ENCODE assay signal across 8 cellular contexts in genomic region chr14:24437020-24437735, GRCh38. TPM values are rescaled to one million over a fixed set of nuclear protein-coding genes. Genes with fewer than 3 reads are reported as not detected.
DNase-seq lines count a peak whose midpoint lies in the region; ATAC-seq, FAIRE-seq and TF ChIP-seq lines count a peak whose summit lies in the region.

No MANE protein-coding gene starts in this region.

- intact Hi-C loops in PC-3 (cut with micrococcal nuclease): no loop called here
- intact Hi-C loops in colonic mucosa (cut with DNase I): loop anchor here (10.0 kb wide), 1 partner anchor 192 kb away; the partner anchor contains the start of gene TINF2
- intact Hi-C loops in kidney (cut with DNase I): loop anchor here (5.0 kb wide), 1 partner anchor 100 kb away; the partner anchor contains the start of genes ADCY4 and RIPK3

- H3K4me2 ChIP-seq in PC-3 (ENCODE audit: low read length): no peak overlapping the region
- no peak overlapping the region for H3K4me2 ChIP-seq in parathyroid adenoma (ENCODE audit: low read length)

- POLR2A ChIA-PET in PC-3 (lab: Charles Lee; ENCODE audit: unreplicated experiment): interaction anchor here (0.6 kb wide), 1 partner anchor 106 kb away, joined by 5 read pairs; no protein-coding TSS in a partner anchor

- H3K27me3 ChIP-seq in PC-3 (ENCODE audit: low read length) (no peaks in the 10 kb centered on the region), colonic mucosa (no peaks in the 10 kb centered on the region), parathyroid adenoma (ENCODE audit: control insufficient read depth, insufficient read depth, low read length) (no peaks in the 10 kb centered on the region)

- H3K27ac ChIP-seq in PC-3 (ENCODE audit: low read length) (no peak overlapping the region), colonic mucosa (peak overlapping the region; percentile 10), parathyroid adenoma (peak overlapping the region; percentile 45), kidney (ENCODE audit: low read depth in 2 of 2, low read length in 2 of 2) (peak overlapping the region in 1 of 2 donors; percentile 0)

- no TSS peak for BruUV-seq in PC-3 (replicated peaks; lab: Mats Ljungman, UMichigan)

- DNase-seq in GDM1 (lab: John Stamatoyannopoulos, UW) (peak; percentile 36), PC-3 (no peak), colonic mucosa (no peak), medulla oblongata (ENCODE audit: extremely low spot score) (no peak), kidney (no peak), NCI-H1105 treated with DMSO at 0.1 percent for 48 hours (lab: John Stamatoyannopoulos, UW) (no peak)

- H2AFZ ChIP-seq in PC-3 (ENCODE audit: low read length): no peak overlapping the region
- H2AFZ ChIP-seq in parathyroid adenoma: no peak overlapping the region

- no peaks in the 10 kb centered on the region for H4K20me1 ChIP-seq in PC-3 (ENCODE audit: low read length)

- H3K9me2 ChIP-seq in PC-3 (replicated peaks; ENCODE audit: low read length): no peaks in the 10 kb centered on the region

- ATAC-seq in PC-3: no peak
- ATAC-seq in HG02678 (IDR thresholded peaks at IDR 0.05; ENCODE audit: unreplicated experiment): no peak

- no peaks in the 10 kb centered on the region for H3F3A ChIP-seq in PC-3 (ENCODE audit: low read length, unreplicated experiment)

- H3K4me1 ChIP-seq in PC-3 (ENCODE audit: insufficient read depth, low read length): peaks cover 33% of the 10 kb centered on the region
- peaks cover 24% of the 10 kb centered on the region for H3K4me1 ChIP-seq in colonic mucosa
- peaks cover 8% of the 10 kb centered on the region for H3K4me1 ChIP-seq in parathyroid adenoma
- H3K4me1 ChIP-seq in kidney (ENCODE audit: control insufficient read depth in 1 of 2, insufficient read depth in 1 of 2, low read depth in 1 of 2, low read length in 2 of 2): peaks cover 5 to 11% of the 10 kb centered on the region in 2 donors

- FAIRE-seq in kidney (lab: Jason Lieb, UNC): no peak

- peak; percentile 15; the same call in 1 of the 2 replicates for TF ChIP-seq CTCF in PC-3 (conservative IDR thresholded peaks at IDR 0.05; ENCODE audit: low read depth, low read length)
- TF ChIP-seq CTCF in colonic mucosa (IDR thresholded peaks at IDR 0.05): no peak
- no peak for TF ChIP-seq CTCF in parathyroid adenoma (IDR thresholded peaks at IDR 0.05)
- TF ChIP-seq CTCF in kidney (IDR thresholded peaks at IDR 0.05; ENCODE audit: borderline replicate concordance, extremely low read depth, insufficient read depth): no peak

- H3K36me3 ChIP-seq in PC-3 (ENCODE audit: low read depth, low read length) (peaks cover 28% of the 10 kb centered on the region), colonic mucosa (peaks cover 26% of the 10 kb centered on the region), parathyroid adenoma (ENCODE audit: control insufficient read depth, insufficient read depth, low read length) (no peaks in the 10 kb centered on the region), kidney (ENCODE audit: control insufficient read depth in 1 of 2, insufficient read depth in 2 of 2, low read length in 2 of 2) (peaks cover 44 to 53% of the 10 kb centered on the region in 2 donors)

- no peak overlapping the region for H3K9ac ChIP-seq in PC-3 (ENCODE audit: low read length)
- H3K9ac ChIP-seq in colonic mucosa (ENCODE audit: low read depth in 2 of 2, low read length in 2 of 2): no peak overlapping the region
- H3K9ac ChIP-seq in parathyroid adenoma: no peak overlapping the region
- no peak overlapping the region for H3K9ac ChIP-seq in kidney (ENCODE audit: low read length in 2 of 2)

- no peak overlapping the region for H3K4me3 ChIP-seq in PC-3 (ENCODE audit: low read length)
- no peak overlapping the region for H3K4me3 ChIP-seq in colonic mucosa
- no peak overlapping the region for H3K4me3 ChIP-seq in parathyroid adenoma (ENCODE audit: low read depth, low read length)
- H3K4me3 ChIP-seq in kidney (ENCODE audit: low read length in 2 of 2): no peak overlapping the region

- H3K79me2 ChIP-seq in PC-3 (ENCODE audit: low read length) (peaks cover 23% of the 10 kb centered on the region), parathyroid adenoma (no peaks in the 10 kb centered on the region)

- CTCF ChIA-PET in PC-3 (lab: Charles Lee): interaction anchor here (1.3 kb wide), 1 partner anchor 72 kb away, joined by 8 read pairs; no protein-coding TSS in a partner anchor

- H3K9me3 ChIP-seq in PC-3 (ENCODE audit: low read length): no peaks in the 10 kb centered on the region
- no peaks in the 10 kb centered on the region for H3K9me3 ChIP-seq in colonic mucosa
- H3K9me3 ChIP-seq in parathyroid adenoma (ENCODE audit: control insufficient read depth, low read length): no peaks in the 10 kb centered on the region
- H3K9me3 ChIP-seq in kidney (ENCODE audit: control insufficient read depth in 1 of 2, low read length in 2 of 2): no peaks in the 10 kb centered on the region

RNA-seq across cellular contexts. Expression of gene SDR39U1, which starts 5.4 kb away (rescaled TPM):
- total RNA-seq in PC-3 (2014; rRNA removed) (24.7 and 29.8 TPM in 2 replicates), colonic mucosa (10 to 100 TPM; 32.5 to 40.9 TPM), kidney (62.3 TPM)
- polyA plus RNA-seq in kidney (ENCODE audit: insufficient read depth, low read depth, low replicate concordance): 97.8 TPM

RNA-seq across cellular contexts. Expression of gene KHNYN, which starts 7.4 kb away (rescaled TPM):
- total RNA-seq in PC-3 (2014; rRNA removed): 50.9 and 51.6 TPM in 2 replicates
- 10 to 100 TPM; 82.6 to 90.4 TPM for total RNA-seq in colonic mucosa
- 53.9 TPM for total RNA-seq in kidney
- 9.7 TPM for polyA plus RNA-seq in kidney (ENCODE audit: insufficient read depth, low read depth, low replicate concordance)

RNA-seq across cellular contexts. Expression of gene CBLN3, which starts 7.7 kb away (rescaled TPM):
- total RNA-seq in PC-3 (2014; rRNA removed) (2.9 and 3.4 TPM in 2 replicates), colonic mucosa (1 to 10 TPM; 1.8 to 2.0 TPM), kidney (1.3 TPM)
- 2.6 TPM for polyA plus RNA-seq in kidney (ENCODE audit: insufficient read depth, low read depth, low replicate concordance)

RNA-seq across cellular contexts. Expression of gene NYNRIN, which starts 38.4 kb away (rescaled TPM):
- total RNA-seq in PC-3 (2014; rRNA removed) (2.7 and 3.1 TPM in 2 replicates), colonic mucosa (10 to 100 TPM; 13.0 to 26.7 TPM), kidney (12.1 TPM)
- polyA plus RNA-seq in kidney (ENCODE audit: insufficient read depth, low read depth, low replicate concordance): 4.4 TPM
